1 cellular context compared by ENCODE assay signal in the genomic region with DNA sequence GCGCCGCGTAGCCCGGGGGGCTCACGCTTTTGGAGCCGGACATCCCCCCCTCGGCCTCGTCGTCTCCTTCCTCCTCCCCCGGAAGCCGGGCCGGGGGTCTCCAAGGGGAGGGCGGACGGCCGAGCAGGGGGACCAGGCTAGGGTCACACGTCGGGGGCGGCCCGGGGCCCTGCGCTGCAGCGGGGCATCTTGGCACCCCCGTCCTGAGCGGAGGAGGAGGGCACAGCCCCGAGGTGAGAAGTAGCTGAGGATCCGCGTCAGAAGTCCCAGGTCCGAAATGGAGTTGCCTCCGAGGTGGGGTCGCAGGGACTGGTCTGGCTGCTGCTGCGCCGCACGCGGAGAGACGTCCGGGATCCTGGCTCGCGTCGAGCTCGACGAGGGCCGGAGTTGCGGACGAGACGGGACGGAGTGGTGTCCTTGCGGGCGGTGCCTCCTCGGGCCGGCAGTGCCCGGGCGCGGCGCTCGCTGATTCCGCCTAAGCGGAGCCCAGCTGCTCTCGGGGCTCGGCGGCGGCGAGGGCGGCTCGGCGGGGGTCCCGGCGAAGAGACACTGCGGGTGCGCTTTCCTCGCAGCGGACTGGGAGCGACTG.
TF ChIP-seq lines count a peak whose summit lies in the region.

TSS of gene ADCY5 (minus strand) at position 588 of the 589 bp plus-strand sequence. CDS start at position 43, 545 bp downstream.

TF ChIP-seq in HepG2, 621 proteins besides CTCF, POLR2A, EP300 and RAD21:
- TF ChIP-seq, protein P1, sequence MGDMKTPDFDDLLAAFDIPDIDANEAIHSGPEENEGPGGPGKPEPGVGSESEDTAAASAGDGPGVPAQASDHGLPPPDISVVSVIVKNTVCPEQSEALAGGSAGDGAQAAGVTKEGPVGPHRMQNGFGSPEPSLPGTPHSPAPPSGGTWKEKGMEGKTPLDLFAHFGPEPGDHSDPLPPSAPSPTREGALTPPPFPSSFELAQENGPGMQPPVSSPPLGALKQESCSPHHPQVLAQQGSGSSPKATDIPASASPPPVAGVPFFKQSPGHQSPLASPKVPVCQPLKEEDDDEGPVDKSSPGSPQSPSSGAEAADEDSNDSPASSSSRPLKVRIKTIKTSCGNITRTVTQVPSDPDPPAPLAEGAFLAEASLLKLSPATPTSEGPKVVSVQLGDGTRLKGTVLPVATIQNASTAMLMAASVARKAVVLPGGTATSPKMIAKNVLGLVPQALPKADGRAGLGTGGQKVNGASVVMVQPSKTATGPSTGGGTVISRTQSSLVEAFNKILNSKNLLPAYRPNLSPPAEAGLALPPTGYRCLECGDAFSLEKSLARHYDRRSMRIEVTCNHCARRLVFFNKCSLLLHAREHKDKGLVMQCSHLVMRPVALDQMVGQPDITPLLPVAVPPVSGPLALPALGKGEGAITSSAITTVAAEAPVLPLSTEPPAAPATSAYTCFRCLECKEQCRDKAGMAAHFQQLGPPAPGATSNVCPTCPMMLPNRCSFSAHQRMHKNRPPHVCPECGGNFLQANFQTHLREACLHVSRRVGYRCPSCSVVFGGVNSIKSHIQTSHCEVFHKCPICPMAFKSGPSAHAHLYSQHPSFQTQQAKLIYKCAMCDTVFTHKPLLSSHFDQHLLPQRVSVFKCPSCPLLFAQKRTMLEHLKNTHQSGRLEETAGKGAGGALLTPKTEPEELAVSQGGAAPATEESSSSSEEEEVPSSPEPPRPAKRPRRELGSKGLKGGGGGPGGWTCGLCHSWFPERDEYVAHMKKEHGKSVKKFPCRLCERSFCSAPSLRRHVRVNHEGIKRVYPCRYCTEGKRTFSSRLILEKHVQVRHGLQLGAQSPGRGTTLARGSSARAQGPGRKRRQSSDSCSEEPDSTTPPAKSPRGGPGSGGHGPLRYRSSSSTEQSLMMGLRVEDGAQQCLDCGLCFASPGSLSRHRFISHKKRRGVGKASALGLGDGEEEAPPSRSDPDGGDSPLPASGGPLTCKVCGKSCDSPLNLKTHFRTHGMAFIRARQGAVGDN (CRISPR knock-in tag; IDR thresholded peaks at IDR 0.05) = peak; percentile 32; the same call in 1 of the 2 replicates
- TF ChIP-seq GTF2F1 (IDR thresholded peaks at IDR 0.05; ENCODE audit: low read length) (no peak), MXD1 (CRISPR knock-in tag; IDR thresholded peaks at IDR 0.05) (0 out of 2 replicates have a peak, but pooled peaks have one; percentile 30), ZNF777 (CRISPR knock-in tag; IDR thresholded peaks at IDR 0.05) (0 out of 2 replicates have a peak, but pooled peaks have one; percentile 6)
- TF ChIP-seq, protein P2, sequence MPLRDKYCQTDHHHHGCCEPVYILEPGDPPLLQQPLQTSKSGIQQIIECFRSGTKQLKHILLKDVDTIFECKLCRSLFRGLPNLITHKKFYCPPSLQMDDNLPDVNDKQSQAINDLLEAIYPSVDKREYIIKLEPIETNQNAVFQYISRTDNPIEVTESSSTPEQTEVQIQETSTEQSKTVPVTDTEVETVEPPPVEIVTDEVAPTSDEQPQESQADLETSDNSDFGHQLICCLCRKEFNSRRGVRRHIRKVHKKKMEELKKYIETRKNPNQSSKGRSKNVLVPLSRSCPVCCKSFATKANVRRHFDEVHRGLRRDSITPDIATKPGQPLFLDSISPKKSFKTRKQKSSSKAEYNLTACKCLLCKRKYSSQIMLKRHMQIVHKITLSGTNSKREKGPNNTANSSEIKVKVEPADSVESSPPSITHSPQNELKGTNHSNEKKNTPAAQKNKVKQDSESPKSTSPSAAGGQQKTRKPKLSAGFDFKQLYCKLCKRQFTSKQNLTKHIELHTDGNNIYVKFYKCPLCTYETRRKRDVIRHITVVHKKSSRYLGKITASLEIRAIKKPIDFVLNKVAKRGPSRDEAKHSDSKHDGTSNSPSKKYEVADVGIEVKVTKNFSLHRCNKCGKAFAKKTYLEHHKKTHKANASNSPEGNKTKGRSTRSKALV (CRISPR knock-in tag; IDR thresholded peaks at IDR 0.05) = no peak
